In the genomic region with DNA sequence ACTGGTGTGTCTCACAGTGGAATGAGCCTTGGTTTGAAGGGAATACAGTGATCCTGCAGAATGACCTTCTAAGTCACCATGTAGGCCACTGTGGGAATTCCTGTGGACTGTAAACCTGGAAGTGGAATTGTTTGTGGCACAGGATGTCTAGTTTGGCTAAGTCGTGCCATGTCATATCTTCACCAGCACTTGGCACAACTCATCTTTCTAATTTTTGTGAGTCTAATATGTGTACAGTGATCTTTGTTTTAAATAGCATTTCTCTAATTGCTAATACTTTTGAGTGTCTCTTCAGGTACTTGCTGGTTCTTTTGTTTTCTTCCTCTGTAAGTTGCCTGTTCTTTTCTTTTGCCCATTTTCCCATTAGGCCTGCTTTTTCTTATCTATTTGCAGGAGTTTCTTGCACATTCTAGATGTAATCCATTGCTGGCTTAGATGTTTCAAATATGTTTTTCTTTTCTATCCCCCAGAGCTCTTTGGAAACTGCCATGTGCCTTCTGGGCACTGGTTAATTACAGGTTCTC, we compare ENCODE assay signal across 27 cellular contexts.
"Had no signal": no experiment of that assay in that cellular context is flagged by ENCODE, and none has a peak within 500 bp of the region (broad histone marks: within the 10 kb centered on the region; RNA-seq: fewer than 3 reads in every experiment).

No MANE protein-coding gene starts in this region.

- H3K4me1 ChIP-seq: stomach, suprapubic skin, testis, thyroid gland, tibial artery, tibial nerve, transverse colon, upper lobe of right lung, uterus, vagina had no signal

- H3K27ac ChIP-seq: stomach, suprapubic skin, testis, thoracic aorta, thyroid gland, tibial artery, tibial nerve, transverse colon, upper lobe of left lung, upper lobe of right lung, uterus, vagina had no signal

- FAIRE-seq: urothelium cell line had no signal

- H3K9me3 ChIP-seq: testis, thyroid gland, uterus had no signal

- ATAC-seq: stimulated activated effector memory CD8-positive, alpha-beta T cell treated with anti-CD3 and anti-CD28 coated beads, Interleukin-12 subunit alpha, Interleukin-12 subunit beta, amount 100 ng/mL, for 72 hours; stimulated activated memory B cell treated with anti-CD40 and anti-IgM and Interleukin-4, amounts not matched to agents 10 μg/mL and 1 μg/mL and 100 μg/mL, for 72 hours; stimulated activated naive B cell treated with anti-CD40 and anti-IgM and Interleukin-4, amounts not matched to agents 10 μg/mL and 1 μg/mL and 100 μg/mL, for 72 hours; stimulated activated naive CD8-positive, alpha-beta T cell treated with anti-CD3 and anti-CD28 coated beads, Interleukin-15, amount 100 ng/mL, for 72 hours; stimulated activated naive CD8-positive, alpha-beta T cell treated with anti-CD3 and anti-CD28 coated beads, Interleukin-15, Interleukin-2, amounts not matched to agents 100 U/mL and 50 U/mL, for 24 hours; upper lobe of right lung had no signal

- DNase-seq: stimulated activated CD4-positive, alpha-beta T cell treated with anti-CD3 and anti-CD28 coated beads, Interleukin-2, amount 100 ng/mL, for 48 hours; stimulated activated CD4-positive, alpha-beta T cell treated with anti-CD3 and anti-CD28 coated beads, Interleukin-4, amount 100 ng/mL, for 1 hour; stimulated activated CD4-positive, alpha-beta T cell treated with anti-CD3 and anti-CD28 coated beads, Interleukin-4, amount 100 ng/mL, for 24 hours; stimulated activated CD4-positive, alpha-beta T cell treated with anti-CD3 and anti-CD28 coated beads, Interleukin-4, amount 100 ng/mL, for 4 hours; stimulated activated CD8-positive, alpha-beta memory T cell treated with anti-CD3 and anti-CD28 coated beads, Interleukin-4, amount 100 ng/mL, for 48 hours; stimulated activated naive B cell treated with anti-CD40 and anti-IgM and Interleukin-4, amounts not matched to agents 10 μg/mL and 1 μg/mL and 100 μg/mL, for 72 hours; stimulated activated naive CD4-positive, alpha-beta T cell; stimulated activated naive CD4-positive, alpha-beta T cell treated with Interleukin-2 at 50 U/mL for 16 hours; stimulated activated naive CD8-positive, alpha-beta T cell treated with anti-CD3 and anti-CD28 coated beads, Interleukin-15, amount 100 ng/mL, for 72 hours; stimulated activated naive CD8-positive, alpha-beta T cell treated with anti-CD3 and anti-CD28 coated beads, Interleukin-15, Interleukin-2, amounts not matched to agents 100 U/mL and 50 U/mL, for 24 hours; stomach; substantia nigra; testis; thyroid gland; tibial artery; transverse colon; trophoblast cell; upper lobe of left lung; upper lobe of right lung; uterus had no signal

- H3K36me3 ChIP-seq: stomach, suprapubic skin, thoracic aorta, thyroid gland, tibial artery, tibial nerve, transverse colon, upper lobe of left lung, upper lobe of right lung, uterus, vagina had no signal

- H3K27me3 ChIP-seq: stomach, suprapubic skin, testis, thyroid gland, tibial artery, tibial nerve, transverse colon, upper lobe of left lung, upper lobe of right lung, uterus, vagina had no signal

- H3K4me3 ChIP-seq: stomach, suprapubic skin, testis, thoracic aorta, thyroid gland, tibial artery, tibial nerve, transverse colon, upper lobe of left lung, upper lobe of right lung, uterus, vagina had no signal
